13 cellular contexts compared by ENCODE assay signal in genomic region chr20:34022843-34023234, GRCh38. TPM values are rescaled to one million over a fixed set of nuclear protein-coding genes. Genes with fewer than 3 reads are reported as not detected.
A peak's percentile ranks its signal among the peaks of the same experiment; 100 is the strongest.
DNase-seq lines count a peak whose midpoint lies in the region; ATAC-seq and TF ChIP-seq lines count a peak whose summit lies in the region.
"Had no signal": no experiment of that assay in that cellular context is flagged by ENCODE, and none has a peak within 500 bp of the region (broad histone marks: within the 10 kb centered on the region; RNA-seq: fewer than 3 reads in every experiment).

No MANE protein-coding gene starts in this region.

- no peaks in the 10 kb centered on the region for H3K9me3 Mint-ChIP-seq in activated CD4-positive, alpha-beta T cell treated with anti-CD3 and anti-CD28 coated beads, Interleukin-2, amount 10 ng/mL, durations not matched to agents 24 days and 14 days
- no peaks in the 10 kb centered on the region for H3K9me3 Mint-ChIP-seq in T-cell

- POLR2A ChIA-PET in T-cell (lab: Charles Lee): no interaction called here

- no peak overlapping the region for H3K4me3 ChIP-seq in gastrocnemius medialis
- no peak overlapping the region for H3K4me3 ChIP-seq in effector memory CD4-positive, alpha-beta T cell (ENCODE audit: insufficient read depth, low read depth, low read length, poor library complexity, severe bottlenecking)
- H3K4me3 ChIP-seq: cardiac muscle cell, transverse colon had no signal

- TF ChIP-seq POLR2A in gastrocnemius medialis (IDR thresholded peaks at IDR 0.05): no peak

- no peaks in the 10 kb centered on the region for H3K27me3 ChIP-seq in gastrocnemius medialis
- no peaks in the 10 kb centered on the region for H3K27me3 ChIP-seq in effector memory CD4-positive, alpha-beta T cell (replicated peaks; ENCODE audit: control insufficient read depth, insufficient read depth, low read length, poor library complexity, severe bottlenecking)
- H3K27me3 ChIP-seq: cardiac muscle cell, transverse colon had no signal

- CTCF ChIA-PET in T-cell (lab: Charles Lee): interaction anchor here in 1 of 2 donors (1.2 kb wide), 1 partner anchor 159 kb away, joined by 4 read pairs; no protein-coding TSS in a partner anchor

- H3K4me1 ChIP-seq in gastrocnemius medialis: peaks cover 65 to 73% of the 10 kb centered on the region in 2 donors
- peaks cover 14% of the 10 kb centered on the region for H3K4me1 ChIP-seq in effector memory CD4-positive, alpha-beta T cell (ENCODE audit: control insufficient read depth, insufficient read depth, low read length, poor library complexity, severe bottlenecking)

- peak overlapping the region in 3 of 4 donors; percentile 69 to 77 (median 70) for H3K27ac ChIP-seq in gastrocnemius medialis
- H3K27ac ChIP-seq in effector memory CD4-positive, alpha-beta T cell (ENCODE audit: insufficient read depth, low read length, poor library complexity, severe bottlenecking): no peak overlapping the region
- H3K27ac ChIP-seq: cardiac muscle cell, transverse colon had no signal

- no peaks in the 10 kb centered on the region for H3K27me3 Mint-ChIP-seq in activated CD4-positive, alpha-beta T cell treated with anti-CD3 and anti-CD28 coated beads, Interleukin-2, amount 10 ng/mL, durations not matched to agents 24 days and 14 days
- H3K27me3 Mint-ChIP-seq in T-cell: no peaks in the 10 kb centered on the region

- no peaks in the 10 kb centered on the region for H3K9me3 ChIP-seq in gastrocnemius medialis
- no peaks in the 10 kb centered on the region for H3K9me3 ChIP-seq in effector memory CD4-positive, alpha-beta T cell (ENCODE audit: control insufficient read depth, low read length)
- H3K9me3 ChIP-seq: SK-N-SH, transverse colon had no signal

- H3K27ac Mint-ChIP-seq in activated CD4-positive, alpha-beta T cell treated with anti-CD3 and anti-CD28 coated beads, Interleukin-2, amount 10 ng/mL, durations not matched to agents 24 days and 14 days: peak overlapping the region; percentile 56
- peak overlapping the region; percentile 50 to 54 for H3K27ac Mint-ChIP-seq in T-cell

- no peak for TF ChIP-seq CTCF in gastrocnemius medialis (IDR thresholded peaks at IDR 0.05 in 4 of 5, conservative IDR thresholded peaks at IDR 0.05 in 1 of 5)

- no peak for DNase-seq in activated CD4-positive, alpha-beta T cell treated with anti-CD3 and anti-CD28 coated beads, Interleukin-2, amount 10 ng/mL, durations not matched to agents 24 days and 14 days
- no peak for DNase-seq in activated CD4-positive, alpha-beta T cell treated with anti-CD3 and anti-CD28 coated beads, Interleukin-2, amount 50 U/mL, for 48 hours
- DNase-seq in T-cell: no peak
- peak; percentile 75 for DNase-seq in kidney tubule cell (ENCODE audit: low spot score)
- no peak for DNase-seq in gastrocnemius medialis
- DNase-seq in NCI-H2227 treated with DMSO at 0.1 percent for 48 hours (lab: John Stamatoyannopoulos, UW): no peak
- DNase-seq in effector memory CD4-positive, alpha-beta T cell: no peak
- DNase-seq in globus pallidus (ENCODE audit: low spot score): no peak
- DNase-seq: NCI-H187; SK-N-SH; stimulated activated CD4-positive, alpha-beta T cell treated with anti-CD3 and anti-CD28 coated beads, Interleukin-4, amount 100 ng/mL, for 24 hours; transverse colon had no signal

- ATAC-seq in T-cell (replicated peaks in 1 of 4): no peak
- no peak for ATAC-seq in gastrocnemius medialis

- peaks cover 36% of the 10 kb centered on the region for H3K4me1 Mint-ChIP-seq in activated CD4-positive, alpha-beta T cell treated with anti-CD3 and anti-CD28 coated beads, Interleukin-2, amount 10 ng/mL, durations not matched to agents 24 days and 14 days
- peaks cover 77 to 86% (median 85%) of the 10 kb centered on the region in 3 donors for H3K4me1 Mint-ChIP-seq in T-cell

- in situ Hi-C loops in gastrocnemius medialis (cut with MboI; ENCODE audit: low sequenced_read_pairs in 4 of 4): no loop called here

- H3K36me3 Mint-ChIP-seq in activated CD4-positive, alpha-beta T cell treated with anti-CD3 and anti-CD28 coated beads, Interleukin-2, amount 10 ng/mL, durations not matched to agents 24 days and 14 days (ENCODE audit: low read depth): no peaks in the 10 kb centered on the region
- peaks cover 4% of the 10 kb centered on the region for H3K36me3 Mint-ChIP-seq in T-cell

- H3K4me3 Mint-ChIP-seq in activated CD4-positive, alpha-beta T cell treated with anti-CD3 and anti-CD28 coated beads, Interleukin-2, amount 10 ng/mL, durations not matched to agents 24 days and 14 days: no peak overlapping the region
- peak overlapping the region in 1 of 3 donors; percentile 41 for H3K4me3 Mint-ChIP-seq in T-cell

- intact Hi-C loops in activated CD4-positive, alpha-beta T cell treated with anti-CD3 and anti-CD28 coated beads, Interleukin-2, amount 10 ng/mL, durations not matched to agents 24 days and 14 days (cut with micrococcal nuclease): loop anchor here (10.0 kb wide), 1 partner anchor 78 kb away; no protein-coding TSS in a partner anchor
- intact Hi-C loops in gastrocnemius medialis (cut with DNase I; ENCODE audit: low total_unique reads): no loop called here

- no peaks in the 10 kb centered on the region for H3K36me3 ChIP-seq in gastrocnemius medialis
- H3K36me3 ChIP-seq in effector memory CD4-positive, alpha-beta T cell (ENCODE audit: control insufficient read depth, insufficient read depth, low read length): no peaks in the 10 kb centered on the region
- H3K36me3 ChIP-seq: cardiac muscle cell, transverse colon had no signal

RNA-seq across cellular contexts. Expression of gene RALY, which starts 29.1 kb away (rescaled TPM):
- total RNA-seq in activated CD4-positive, alpha-beta T cell treated with anti-CD3 and anti-CD28 coated beads, Interleukin-2, amount 10 ng/mL, durations not matched to agents 24 days and 14 days: 152 and 153 TPM in 2 replicates
- total RNA-seq in T-cell: 100 to 1,000 TPM; 110 to 126 (median 125) TPM
- 100 to 1,000 TPM in 2 of 4 donors, 10 to 100 TPM in 2; 69.0 to 119 (median 93.1) TPM for total RNA-seq in gastrocnemius medialis
